1 cellular context compared by ENCODE assay signal in genomic region chr10:132850896-132851295, GRCh38.
TF ChIP-seq lines count a peak whose summit lies in the region.

No MANE protein-coding gene starts in this region.

TF ChIP-seq in GM23338, 12 proteins besides CTCF, POLR2A, EP300 and RAD21 (continued from another document):
- TF ChIP-seq ZNF462 (CRISPR knock-in tag; IDR thresholded peaks at IDR 0.05) (no peak), REST (IDR thresholded peaks at IDR 0.05; ENCODE audit: unreplicated experiment) (no peak), ZNF114 (CRISPR knock-in tag; IDR thresholded peaks at IDR 0.05) (no peak), ZNF331 (CRISPR knock-in tag; IDR thresholded peaks at IDR 0.05; ENCODE audit: low read depth) (no peak), NANOG (IDR thresholded peaks at IDR 0.05; ENCODE audit: borderline replicate concordance) (no peak), EZH2phosphoT487 (IDR thresholded peaks at IDR 0.05; ENCODE audit: unreplicated experiment) (no peak)
